ENCODE assay signal across 17 cellular contexts in genomic region chr9:76004526-76004925, GRCh38.
A peak's percentile ranks its signal among the peaks of the same experiment; 100 is the strongest.
DNase-seq lines count a peak whose midpoint lies in the region; ATAC-seq, FAIRE-seq and TF ChIP-seq lines count a peak whose summit lies in the region.
"Had no signal": no experiment of that assay in that cellular context is flagged by ENCODE, and none has a peak within 500 bp of the region (broad histone marks: within the 10 kb centered on the region; RNA-seq: fewer than 3 reads in every experiment).

No MANE protein-coding gene starts in this region.

- peak overlapping the region; percentile 25 for H3K27ac Mint-ChIP-seq in activated naive CD8-positive, alpha-beta T cell
- no peak overlapping the region for H3K27ac Mint-ChIP-seq in endodermal cell

- no peaks in the 10 kb centered on the region for H3K79me2 ChIP-seq in Karpas-422 (ENCODE audit: low read length)

- H3K9ac ChIP-seq in endodermal cell (ENCODE audit: extremely low read depth, low read length, poor library complexity, severe bottlenecking) (no peak overlapping the region), kidney (ENCODE audit: low read length in 2 of 2) (no peak overlapping the region), Karpas-422 (ENCODE audit: low read length) (no peak overlapping the region)

- H3K4me1 ChIP-seq in endodermal cell (ENCODE audit: control insufficient read depth, insufficient read depth, low read length): no peaks in the 10 kb centered on the region
- no peaks in the 10 kb centered on the region for H3K4me1 ChIP-seq in kidney (ENCODE audit: control insufficient read depth in 1 of 2, insufficient read depth in 1 of 2, low read depth in 1 of 2, low read length in 2 of 2)
- peaks cover 0 to 6% (median 0%) of the 10 kb centered on the region in 9 donors for H3K4me1 ChIP-seq in heart right ventricle
- H3K4me1 ChIP-seq in Karpas-422 (ENCODE audit: low read length): no peaks in the 10 kb centered on the region
- H3K4me1 ChIP-seq: pancreas had no signal

- H3K36me3 ChIP-seq in endodermal cell (ENCODE audit: control insufficient read depth, insufficient read depth, low read length) (no peaks in the 10 kb centered on the region), kidney (ENCODE audit: control insufficient read depth in 1 of 2, insufficient read depth in 2 of 2, low read length in 2 of 2) (no peaks in the 10 kb centered on the region), heart right ventricle (no peaks in the 10 kb centered on the region), Karpas-422 (ENCODE audit: insufficient read depth, low read length) (no peaks in the 10 kb centered on the region)
- H3K36me3 ChIP-seq: pancreas had no signal

- peaks cover 65% of the 10 kb centered on the region for H3K4me1 Mint-ChIP-seq in activated naive CD8-positive, alpha-beta T cell (ENCODE audit: low read depth)
- H3K4me1 Mint-ChIP-seq in endodermal cell: no peaks in the 10 kb centered on the region

- H3K27me3 Mint-ChIP-seq in activated naive CD8-positive, alpha-beta T cell: no peaks in the 10 kb centered on the region
- peaks cover 30% of the 10 kb centered on the region for H3K27me3 Mint-ChIP-seq in endodermal cell (ENCODE audit: insufficient read depth)

- H3K9me2 ChIP-seq in Karpas-422 (replicated peaks; ENCODE audit: insufficient read depth, low read length): no peaks in the 10 kb centered on the region

- H3K4me2 ChIP-seq in Karpas-422 (ENCODE audit: low read depth, low read length, poor library complexity, severe bottlenecking): no peak overlapping the region
- H3K4me2 ChIP-seq: PC-9, smooth muscle cell had no signal

- WGBS in endodermal cell (ENCODE audit: insufficient coverage in 1 of 2, insufficient read length in 1 of 2), 2 experiments: 100% methylated on average over 1 of the region's 1 CpG; no CpG with 5 or more reads in 1 of the 2 experiments
- WGBS in heart right ventricle, 2 donors: 96 to 97% methylated on average over 1 of the region's 1 CpG

- no peak for FAIRE-seq in kidney (lab: Jason Lieb, UNC)

- no peak for DNase-seq in endodermal cell
- DNase-seq in kidney: no peak
- DNase-seq in heart right ventricle: no peak
- DNase-seq in Karpas-422: no peak
- DNase-seq: effector CD4-positive, alpha-beta T cell; H7; NCI-H1048; NCI-H2107; NCI-H69; pancreas; PC-9 had no signal

- ATAC-seq in GM18499 (IDR thresholded peaks at IDR 0.05; ENCODE audit: insufficient read depth, unreplicated experiment) (peak; percentile 74), GM19372 (IDR thresholded peaks at IDR 0.05; ENCODE audit: low read depth, unreplicated experiment) (peak; percentile 55), HG02870 (IDR thresholded peaks at IDR 0.05; ENCODE audit: unreplicated experiment) (peak; percentile 90), heart right ventricle (no peak)
- ATAC-seq: left lobe of liver, pancreas had no signal

- TF ChIP-seq CTCF in endodermal cell (conservative IDR thresholded peaks at IDR 0.05): no peak
- no peak for TF ChIP-seq CTCF in kidney (IDR thresholded peaks at IDR 0.05; ENCODE audit: borderline replicate concordance, extremely low read depth, insufficient read depth)
- no peak for TF ChIP-seq CTCF in heart right ventricle (IDR thresholded peaks at IDR 0.05)

- H3K27ac ChIP-seq in endodermal cell (ENCODE audit: low read depth, low read length): no peak overlapping the region
- no peak overlapping the region for H3K27ac ChIP-seq in kidney (ENCODE audit: low read depth in 2 of 2, low read length in 2 of 2)
- H3K27ac ChIP-seq in heart right ventricle: no peak overlapping the region
- H3K27ac ChIP-seq in Karpas-422 (ENCODE audit: low read length): no peak overlapping the region
- H3K27ac ChIP-seq: pancreas, PC-9 had no signal

- H4K20me1 ChIP-seq in Karpas-422 (ENCODE audit: insufficient read depth, low read depth, low read length): no peaks in the 10 kb centered on the region

- intact Hi-C loops in kidney (cut with DNase I) (no loop called here), heart right ventricle (cut with DNase I) (no loop called here)

- peaks cover 4% of the 10 kb centered on the region for H3K36me3 Mint-ChIP-seq in activated naive CD8-positive, alpha-beta T cell
- no peaks in the 10 kb centered on the region for H3K36me3 Mint-ChIP-seq in endodermal cell (ENCODE audit: low read depth)

- H3K9me3 Mint-ChIP-seq in activated naive CD8-positive, alpha-beta T cell (ENCODE audit: low read depth): no peaks in the 10 kb centered on the region
- peaks cover 8% of the 10 kb centered on the region for H3K9me3 Mint-ChIP-seq in endodermal cell

- H3K4me3 ChIP-seq in endodermal cell (ENCODE audit: low read length): no peak overlapping the region
- no peak overlapping the region for H3K4me3 ChIP-seq in kidney (ENCODE audit: low read length in 2 of 2)
- no peak overlapping the region for H3K4me3 ChIP-seq in heart right ventricle
- H3K4me3 ChIP-seq in Karpas-422 (ENCODE audit: low read length): no peak overlapping the region
- H3K4me3 ChIP-seq: pancreas, PC-9, smooth muscle cell had no signal

- H3K9me3 ChIP-seq in endodermal cell (ENCODE audit: control insufficient read depth, low read length): peaks cover 7% of the 10 kb centered on the region
- no peaks in the 10 kb centered on the region for H3K9me3 ChIP-seq in kidney (ENCODE audit: control insufficient read depth in 1 of 2, low read length in 2 of 2)
- H3K9me3 ChIP-seq in heart right ventricle: no peaks in the 10 kb centered on the region
- H3K9me3 ChIP-seq in Karpas-422 (ENCODE audit: low read length): no peaks in the 10 kb centered on the region
- H3K9me3 ChIP-seq: pancreas had no signal

- peaks cover 13% of the 10 kb centered on the region for H3K27me3 ChIP-seq in endodermal cell (ENCODE audit: control insufficient read depth, insufficient read depth, low read length, poor library complexity, severe bottlenecking)
- H3K27me3 ChIP-seq in heart right ventricle: no peaks in the 10 kb centered on the region
- H3K27me3 ChIP-seq in Karpas-422 (ENCODE audit: low read length): no peaks in the 10 kb centered on the region
- H3K27me3 ChIP-seq: pancreas had no signal

- no peak overlapping the region for H2AFZ ChIP-seq in Karpas-422 (ENCODE audit: low read length)
- H2AFZ ChIP-seq: PC-9 had no signal

- peak overlapping the region; percentile 43 for H3K4me3 Mint-ChIP-seq in activated naive CD8-positive, alpha-beta T cell
- H3K4me3 Mint-ChIP-seq in endodermal cell: no peak overlapping the region

Comparison
In these comparisons a context has a peak if more than half of its experiments do, and no peak if none do; other contexts are left out.
1. ATAC-seq: peak in GM18499 (single experiment), GM19372 (single experiment) and HG02870 (single experiment); none in heart right ventricle (0 of 8).